ENCODE assay signal across 15 cellular contexts in genomic region chr1:234527346-234527745, GRCh38. TPM values are rescaled to one million over a fixed set of nuclear protein-coding genes. Genes with fewer than 3 reads are reported as not detected.
A peak's percentile ranks its signal among the peaks of the same experiment; 100 is the strongest.
DNase-seq lines count a peak whose midpoint lies in the region; ATAC-seq and TF ChIP-seq lines count a peak whose summit lies in the region.
"Had no signal": no experiment of that assay in that cellular context is flagged by ENCODE, and none has a peak within 500 bp of the region (broad histone marks: within the 10 kb centered on the region; RNA-seq: fewer than 3 reads in every experiment).

No MANE protein-coding gene starts in this region.

- H3K27me3 ChIP-seq in left ventricle myocardium inferior (ENCODE audit: low read depth) (no peaks in the 10 kb centered on the region), upper lobe of right lung (no peaks in the 10 kb centered on the region)

- H3K36me3 Mint-ChIP-seq in brain, result no peaks in the 10 kb centered on the region
- no peaks in the 10 kb centered on the region for H3K36me3 Mint-ChIP-seq in nephron (ENCODE audit: low read depth)

- H3K9me3 Mint-ChIP-seq in brain (peaks cover 0 to 17% (median 7%) of the 10 kb centered on the region in 5 experiments), nephron (no peaks in the 10 kb centered on the region)
- H3K9me3 Mint-ChIP-seq: CD4-positive, alpha-beta T cell; GM23338 had no signal

- H3K4me3 Mint-ChIP-seq in brain (no peak overlapping the region), nephron (no peak overlapping the region)
- H3K4me3 Mint-ChIP-seq: CD4-positive, alpha-beta T cell; GM23338 had no signal

- H3K4me3 ChIP-seq in left ventricle myocardium inferior (no peak overlapping the region), upper lobe of right lung (no peak overlapping the region), foreskin fibroblast (ENCODE audit: low read depth in 1 of 2, low read length in 2 of 2) (no peak overlapping the region)
- H3K4me3 ChIP-seq: GM12878, GM23338 had no signal

- H3K4me1 Mint-ChIP-seq in brain, result peaks cover 75% of the 10 kb centered on the region
- peaks cover 66% of the 10 kb centered on the region for H3K4me1 Mint-ChIP-seq in nephron

- H3K27ac ChIP-seq in left ventricle myocardium inferior (replicated peaks) (peak overlapping the region; percentile 98), upper lobe of right lung (peak overlapping the region; percentile 43)
- H3K27ac ChIP-seq: 22Rv1 had no signal

- H3K36me3 ChIP-seq in left ventricle myocardium inferior, result no peaks in the 10 kb centered on the region
- H3K36me3 ChIP-seq in upper lobe of right lung, result no peaks in the 10 kb centered on the region

- H3K4me1 ChIP-seq in left ventricle myocardium inferior, result peaks cover 83% of the 10 kb centered on the region
- H3K4me1 ChIP-seq in upper lobe of right lung, result peaks cover 62% of the 10 kb centered on the region

- H3K27ac Mint-ChIP-seq in brain (peak overlapping the region in 3 of 5 experiments; percentile 34 to 100 (median 88)), nephron (peak overlapping the region; percentile 45 to 100 (median 83))
- H3K27ac Mint-ChIP-seq: CD4-positive, alpha-beta T cell; GM23338 had no signal

- intact Hi-C loops in left ventricle myocardium inferior (cut with micrococcal nuclease) (no loop called here), Right ventricle myocardium superior (cut with DNase I) (no loop called here), upper lobe of right lung (cut with DNase I) (no loop called here)

- no peak for DNase-seq in left ventricle myocardium inferior
- no peak for DNase-seq in Right ventricle myocardium superior
- no peak for DNase-seq in upper lobe of right lung
- DNase-seq in GM10266 (ENCODE audit: extremely low spot score), result no peak
- DNase-seq in foreskin fibroblast, result no peak
- DNase-seq: Calu3; CD4-positive, alpha-beta T cell; DMS 273 treated with DMSO at 0.1 percent for 48 hours had no signal

- TF ChIP-seq CTCF in left ventricle myocardium inferior (IDR thresholded peaks at IDR 0.05; ENCODE audit: borderline replicate concordance) (no peak), brain (conservative IDR thresholded peaks at IDR 0.05) (no peak), nephron (IDR thresholded peaks at IDR 0.05; ENCODE audit: unreplicated experiment in 3 of 3) (no peak), upper lobe of right lung (IDR thresholded peaks at IDR 0.05) (no peak), GM10266 (IDR thresholded peaks at IDR 0.05; ENCODE audit: control insufficient read depth, insufficient read depth, low read depth, missing control alignments) (no peak), foreskin fibroblast (IDR thresholded peaks at IDR 0.05; ENCODE audit: low read depth, low read length) (no peak)

- ATAC-seq in Right ventricle myocardium superior (ENCODE audit: poor library complexity) (no peak), upper lobe of right lung (no peak), GM21717 (IDR thresholded peaks at IDR 0.05; ENCODE audit: unreplicated experiment) (no peak)
- ATAC-seq: GM12878, GM23338, HepG2 had no signal

- H3K27me3 Mint-ChIP-seq in brain (no peaks in the 10 kb centered on the region), nephron (ENCODE audit: low read depth) (no peaks in the 10 kb centered on the region)

- no peaks in the 10 kb centered on the region for H3K9me3 ChIP-seq in left ventricle myocardium inferior (replicated peaks)
- no peaks in the 10 kb centered on the region for H3K9me3 ChIP-seq in upper lobe of right lung

RNA-seq across cellular contexts. Expression of gene TARBP1, which starts 48.4 kb away (rescaled TPM):
- total RNA-seq in left ventricle myocardium inferior (11.4 TPM), Right ventricle myocardium superior (9.2 TPM), upper lobe of right lung (18.3 TPM)
- polyA plus RNA-seq in brain (ENCODE audit: insufficient read depth, low read depth, low replicate concordance), result 5.4 TPM
